In genomic region chr16:10989494-10989893, GRCh38 we compare ENCODE assay signal across 27 cellular contexts. TPM values are rescaled to one million over a fixed set of nuclear protein-coding genes. Genes with fewer than 3 reads are reported as not detected.
DNase-seq lines count a peak whose midpoint lies in the region; ATAC-seq and TF ChIP-seq lines count a peak whose summit lies in the region.
"Had no signal": no experiment of that assay in that cellular context is flagged by ENCODE, and none has a peak within 500 bp of the region (broad histone marks: within the 10 kb centered on the region; RNA-seq: fewer than 3 reads in every experiment).

No MANE protein-coding gene starts in this region.

- no peak overlapping the region for H3K4ac ChIP-seq in trophoblast cell (ENCODE audit: low read depth, low read length)

- no peak overlapping the region for H2BK5ac ChIP-seq in trophoblast cell (ENCODE audit: low read depth, low read length, poor library complexity)

- H2BK12ac ChIP-seq in trophoblast cell (ENCODE audit: low read length), result no peak overlapping the region

- 0 out of 2 replicates have a peak overlapping the region, but pooled peaks have one; percentile 55 for H3K9ac ChIP-seq in OCI-LY3 (ENCODE audit: low read length)
- no peak overlapping the region for H3K9ac ChIP-seq in trophoblast cell (ENCODE audit: low read length)

- peak overlapping the region; percentile 87 for H3K27ac Mint-ChIP-seq in activated naive CD4-positive, alpha-beta T cell treated with anti-CD3 and anti-CD28 coated beads for 36 hours
- H3K27ac Mint-ChIP-seq in activated T-helper 2 cell treated with anti-CD3 and anti-CD28 coated beads, Interferon-gamma antibody, Interleukin-2, Interleukin-4, amounts not matched to agents 10 μg/mL and 5 μg/mL and 100 μg/mL, durations not matched to agents 14 hours and 24 hours and 36 hours, result peak overlapping the region; percentile 84

- ATAC-seq in GM18517 (IDR thresholded peaks at IDR 0.05; ENCODE audit: unreplicated experiment), result no peak
- no peak for ATAC-seq in GM21717 (IDR thresholded peaks at IDR 0.05; ENCODE audit: unreplicated experiment)
- ATAC-seq: activated T-cell treated with anti-CD3 and anti-CD28 coated beads, Interleukin-2, amount 50 U/mL, for 4 hours; gastroesophageal sphincter; naive thymus-derived CD4-positive, alpha-beta T cell; Panc1 had no signal

- H3K4me3 ChIP-seq in OCI-LY3 (ENCODE audit: low read length), result no peak overlapping the region
- no peak overlapping the region for H3K4me3 ChIP-seq in trophoblast cell (ENCODE audit: low read depth, low read length)
- H3K4me3 ChIP-seq: gastroesophageal sphincter, left ventricle myocardium inferior, ovary, tibial artery had no signal

- no peak overlapping the region for H4K8ac ChIP-seq in trophoblast cell (ENCODE audit: low read depth, low read length)

- no peaks in the 10 kb centered on the region for H3K9me3 ChIP-seq in OCI-LY3 (ENCODE audit: insufficient read depth, low read length)
- no peaks in the 10 kb centered on the region for H3K9me3 ChIP-seq in trophoblast cell (ENCODE audit: insufficient read depth, low read depth, low read length)
- H3K9me3 ChIP-seq: gastroesophageal sphincter, left ventricle myocardium inferior, ovary, tibial artery had no signal

- H3K9me3 Mint-ChIP-seq in activated naive CD4-positive, alpha-beta T cell treated with anti-CD3 and anti-CD28 coated beads for 36 hours, result no peaks in the 10 kb centered on the region
- peaks cover 6% of the 10 kb centered on the region for H3K9me3 Mint-ChIP-seq in activated T-helper 2 cell treated with anti-CD3 and anti-CD28 coated beads, Interferon-gamma antibody, Interleukin-2, Interleukin-4, amounts not matched to agents 10 μg/mL and 5 μg/mL and 100 μg/mL, durations not matched to agents 14 hours and 24 hours and 36 hours
- H3K9me3 Mint-ChIP-seq: activated T-cell treated with anti-CD3 and anti-CD28 coated beads, Interleukin-2, amount 50 U/mL, for 4 hours; H9 had no signal

- H4K12ac ChIP-seq in trophoblast cell (ENCODE audit: low read depth, low read length), result no peak overlapping the region

- H3K14ac ChIP-seq in trophoblast cell (ENCODE audit: low read length), result no peak overlapping the region

- H3K79me2 ChIP-seq in OCI-LY3 (ENCODE audit: low read length) (peaks cover 12% of the 10 kb centered on the region), trophoblast cell (ENCODE audit: control insufficient read depth, insufficient read depth, low read length, poor library complexity) (no peaks in the 10 kb centered on the region)

- H2AK5ac ChIP-seq in trophoblast cell (ENCODE audit: low read length), result no peak overlapping the region

- no peak for DNase-seq in activated naive CD4-positive, alpha-beta T cell treated with anti-CD3 and anti-CD28 coated beads for 36 hours
- no peak for DNase-seq in activated naive CD4-positive, alpha-beta T cell (lab: John Stamatoyannopoulos, UW)
- no peak for DNase-seq in activated T-helper 2 cell treated with anti-CD3 and anti-CD28 coated beads, Interferon-gamma antibody, Interleukin-2, Interleukin-4, amounts not matched to agents 10 μg/mL and 5 μg/mL and 100 μg/mL, durations not matched to agents 14 hours and 24 hours and 36 hours (ENCODE audit: low spot score)
- DNase-seq in trophoblast cell (no peak), HuH-7 (ENCODE audit: low spot score) (no peak)
- DNase-seq: activated CD4-positive, alpha-beta T cell treated with anti-CD3 and anti-CD28 coated beads, Interleukin-2, amount 50 U/mL, for 48 hours; activated T-cell treated with anti-CD3 and anti-CD28 coated beads, Interleukin-2, amount 50 U/mL, for 4 hours; brain microvascular endothelial cell; cortex of kidney; EL; H9; hypothalamus; Karpas-422; left ventricle myocardium inferior; MV-4-11; naive thymus-derived CD4-positive, alpha-beta T cell; NCI-H2171 treated with DMSO at 0.1 percent for 48 hours; NCI-H524 treated with DMSO at 0.1 percent for 48 hours; ovary; stimulated activated naive CD4-positive, alpha-beta T cell; tibial artery had no signal

- H3K27ac ChIP-seq in OCI-LY3 (ENCODE audit: low read length), result peak overlapping the region; percentile 97
- H3K27ac ChIP-seq in trophoblast cell (ENCODE audit: low read depth, low read length), result peak overlapping the region; percentile 23
- H3K27ac ChIP-seq: brain microvascular endothelial cell, C4-2B, gastroesophageal sphincter, left ventricle myocardium inferior, ovary, tibial artery had no signal

- no peaks in the 10 kb centered on the region for H4K20me1 ChIP-seq in OCI-LY3 (ENCODE audit: insufficient read depth, low read length)

- peaks cover 75% of the 10 kb centered on the region for H3K4me1 Mint-ChIP-seq in activated naive CD4-positive, alpha-beta T cell treated with anti-CD3 and anti-CD28 coated beads for 36 hours (ENCODE audit: low read depth)
- peaks cover 81% of the 10 kb centered on the region for H3K4me1 Mint-ChIP-seq in activated T-helper 2 cell treated with anti-CD3 and anti-CD28 coated beads, Interferon-gamma antibody, Interleukin-2, Interleukin-4, amounts not matched to agents 10 μg/mL and 5 μg/mL and 100 μg/mL, durations not matched to agents 14 hours and 24 hours and 36 hours (ENCODE audit: low read depth)

- peaks cover 5% of the 10 kb centered on the region for H3K79me1 ChIP-seq in trophoblast cell (ENCODE audit: low read length)

- H3K4me1 ChIP-seq in OCI-LY3 (ENCODE audit: low read length) (peaks cover 58% of the 10 kb centered on the region), trophoblast cell (ENCODE audit: control insufficient read depth in 1 of 2, insufficient read depth in 2 of 2, low read length in 2 of 2) (peaks cover 26 to 30% of the 10 kb centered on the region in 2 experiments)

- H3K27me3 Mint-ChIP-seq in activated naive CD4-positive, alpha-beta T cell treated with anti-CD3 and anti-CD28 coated beads for 36 hours (ENCODE audit: low read depth), result no peaks in the 10 kb centered on the region
- no peaks in the 10 kb centered on the region for H3K27me3 Mint-ChIP-seq in activated T-helper 2 cell treated with anti-CD3 and anti-CD28 coated beads, Interferon-gamma antibody, Interleukin-2, Interleukin-4, amounts not matched to agents 10 μg/mL and 5 μg/mL and 100 μg/mL, durations not matched to agents 14 hours and 24 hours and 36 hours (ENCODE audit: low read depth)
- H3K27me3 Mint-ChIP-seq: naive thymus-derived CD4-positive, alpha-beta T cell had no signal

- intact Hi-C loops in activated naive CD4-positive, alpha-beta T cell treated with anti-CD3 and anti-CD28 coated beads for 36 hours (cut with micrococcal nuclease), result loop anchor here (2.0 to 10.0 kb wide), 2 partner anchors 373 to 795 kb away; no protein-coding TSS in a partner anchor
- intact Hi-C loops in activated T-helper 2 cell treated with anti-CD3 and anti-CD28 coated beads, Interferon-gamma antibody, Interleukin-2, Interleukin-4, amounts not matched to agents 10 μg/mL and 5 μg/mL and 100 μg/mL, durations not matched to agents 14 hours and 24 hours and 36 hours (cut with micrococcal nuclease), result loop anchor here (5.0 kb wide), 1 partner anchor 168 kb away; no protein-coding TSS in a partner anchor

- H2BK120ac ChIP-seq in trophoblast cell (ENCODE audit: insufficient read depth, low read length, poor library complexity), result no peak overlapping the region

- TF ChIP-seq CTCF in OCI-LY3 (IDR thresholded peaks at IDR 0.05; ENCODE audit: low read depth, low read length), result no peak

- H3K36me3 Mint-ChIP-seq in activated naive CD4-positive, alpha-beta T cell treated with anti-CD3 and anti-CD28 coated beads for 36 hours (ENCODE audit: low read depth), result peaks cover 20% of the 10 kb centered on the region
- H3K36me3 Mint-ChIP-seq in activated T-helper 2 cell treated with anti-CD3 and anti-CD28 coated beads, Interferon-gamma antibody, Interleukin-2, Interleukin-4, amounts not matched to agents 10 μg/mL and 5 μg/mL and 100 μg/mL, durations not matched to agents 14 hours and 24 hours and 36 hours (ENCODE audit: low read depth), result peaks cover 69% of the 10 kb centered on the region

- no CpG with 5 or more reads among the region's 3 CpGs for WGBS in trophoblast cell (ENCODE audit: extremely low coverage, insufficient coverage, insufficient read length)

- CTCF ChIA-PET in activated naive CD4-positive, alpha-beta T cell treated with anti-CD3 and anti-CD28 coated beads for 36 hours (lab: Charles Lee), result interaction anchor here (0.8 to 0.9 kb wide), 3 partner anchors 24 to 108 kb away, joined by 3 to 4 read pairs (median 3); no protein-coding TSS in a partner anchor

- H3K36me3 ChIP-seq in OCI-LY3 (replicated peaks; ENCODE audit: low read depth, low read length), result peaks cover 16% of the 10 kb centered on the region
- peaks cover 0 to 4% of the 10 kb centered on the region in 2 experiments for H3K36me3 ChIP-seq in trophoblast cell (ENCODE audit: control insufficient read depth in 1 of 2, insufficient read depth in 2 of 2, low read length in 2 of 2)
- H3K36me3 ChIP-seq: brain microvascular endothelial cell, ovary had no signal

- no peak overlapping the region for H3K4me3 Mint-ChIP-seq in activated naive CD4-positive, alpha-beta T cell treated with anti-CD3 and anti-CD28 coated beads for 36 hours
- no peak overlapping the region for H3K4me3 Mint-ChIP-seq in activated T-helper 2 cell treated with anti-CD3 and anti-CD28 coated beads, Interferon-gamma antibody, Interleukin-2, Interleukin-4, amounts not matched to agents 10 μg/mL and 5 μg/mL and 100 μg/mL, durations not matched to agents 14 hours and 24 hours and 36 hours (ENCODE audit: low read depth)
- H3K4me3 Mint-ChIP-seq: activated T-cell treated with anti-CD3 and anti-CD28 coated beads, Interleukin-2, amount 50 U/mL, for 4 hours; H9 had no signal

- no peak overlapping the region for H3K23ac ChIP-seq in trophoblast cell (ENCODE audit: low read length)

- H2AFZ ChIP-seq in OCI-LY3 (ENCODE audit: low read depth, low read length) (no peak overlapping the region), trophoblast cell (ENCODE audit: insufficient read depth, low read length, poor library complexity) (no peak overlapping the region)

- H3K18ac ChIP-seq in trophoblast cell (ENCODE audit: low read length), result no peak overlapping the region

- H3K4me2 ChIP-seq in OCI-LY3 (ENCODE audit: low read length) (peak overlapping the region; percentile 92; the same call in 1 of the 2 replicates), trophoblast cell (ENCODE audit: low read length) (no peak overlapping the region)

- H4K91ac ChIP-seq in trophoblast cell (ENCODE audit: low read depth, low read length), result no peak overlapping the region

- no peaks in the 10 kb centered on the region for H3K27me3 ChIP-seq in OCI-LY3 (ENCODE audit: low read depth, low read length)
- H3K27me3 ChIP-seq in trophoblast cell (ENCODE audit: insufficient read depth, low read length), result no peaks in the 10 kb centered on the region
- H3K27me3 ChIP-seq: brain microvascular endothelial cell, gastroesophageal sphincter, ovary, tibial artery had no signal

RNA-seq across cellular contexts. Expression of gene CLEC16A, which starts 45.1 kb away (rescaled TPM):
- 10 to 100 TPM; 18.4 to 20.1 TPM for total RNA-seq in activated naive CD4-positive, alpha-beta T cell treated with anti-CD3 and anti-CD28 coated beads for 36 hours
- 44.8 and 48.7 TPM in 2 replicates for total RNA-seq in activated T-helper 2 cell treated with anti-CD3 and anti-CD28 coated beads, Interferon-gamma antibody, Interleukin-2, Interleukin-4, amounts not matched to agents 10 μg/mL and 5 μg/mL and 100 μg/mL, durations not matched to agents 14 hours and 24 hours and 36 hours
- polyA plus RNA-seq in trophoblast cell (2013), result 12.0 and 12.1 TPM in 2 replicates

RNA-seq across cellular contexts. Expression of gene DEXI, which starts 47.2 kb away (rescaled TPM):
- 10 to 100 TPM; 23.4 to 25.9 TPM for total RNA-seq in activated naive CD4-positive, alpha-beta T cell treated with anti-CD3 and anti-CD28 coated beads for 36 hours
- 38.5 and 38.7 TPM in 2 replicates for total RNA-seq in activated T-helper 2 cell treated with anti-CD3 and anti-CD28 coated beads, Interferon-gamma antibody, Interleukin-2, Interleukin-4, amounts not matched to agents 10 μg/mL and 5 μg/mL and 100 μg/mL, durations not matched to agents 14 hours and 24 hours and 36 hours
- polyA plus RNA-seq in trophoblast cell (2013), result 20.5 and 21.3 TPM in 2 replicates
